ENCODE assay signal across 25 cellular contexts in the genomic region with DNA sequence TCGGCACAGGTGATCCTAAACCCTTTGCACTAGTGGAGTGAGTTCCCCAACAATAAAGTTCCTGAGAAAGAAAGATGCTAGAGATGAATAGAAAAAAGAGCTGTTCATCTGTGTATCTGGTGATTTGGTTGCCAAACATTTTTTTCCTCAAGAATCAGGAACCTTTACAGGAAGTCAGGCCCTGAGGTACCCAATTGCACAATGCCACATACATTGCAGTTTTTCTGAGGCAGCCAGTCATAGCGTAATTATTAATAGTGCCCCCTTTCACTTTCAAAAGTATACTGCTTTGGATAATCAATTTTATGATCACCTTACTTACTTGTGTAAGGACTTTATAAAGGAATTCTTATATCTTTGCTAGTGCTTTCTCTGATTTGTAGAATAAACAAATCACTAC.
"Had no signal": no experiment of that assay in that cellular context is flagged by ENCODE, and none has a peak within 500 bp of the region (broad histone marks: within the 10 kb centered on the region; RNA-seq: fewer than 3 reads in every experiment).

No MANE protein-coding gene starts in this region.

- FAIRE-seq: astrocyte had no signal

- H3K27ac ChIP-seq: Peyer's patch, RWPE1, SJCRH30, WERI-Rb-1 had no signal

- H3K4me3 ChIP-seq: MG63, Peyer's patch, SJCRH30 had no signal

- H3K36me3 ChIP-seq: MG63, Peyer's patch, SJCRH30, WERI-Rb-1 had no signal

- H3K27me3 ChIP-seq: MG63, Peyer's patch, SJCRH30 had no signal

- H3K9me3 ChIP-seq: MG63, SK-N-SH had no signal

- H3K9me2 ChIP-seq: SK-N-SH had no signal

- DNase-seq: activated CD4-positive, alpha-beta T cell treated with anti-CD3 and anti-CD28 coated beads for 48 hours; activated CD4-positive, alpha-beta T cell treated with anti-CD3 and anti-CD28 coated beads, Interleukin-2, amount 50 U/mL, for 4 hours; activated CD8-positive, alpha-beta memory T cell treated with anti-CD3 and anti-CD28 coated beads, Interleukin-2, amount 10 ng/mL, durations not matched to agents 7 days and 5 days; activated gamma-delta T cell; activated naive CD4-positive, alpha-beta T cell treated with anti-CD3 and anti-CD28 coated beads for 36 hours; activated T-cell treated with anti-CD3 and anti-CD28 coated beads, Interleukin-2, amount 50 U/mL, for 4 hours; amygdala; MG63; NCI-H1105; NCI-H1436; NCI-H1694 treated with DMSO at 0.1 percent for 48 hours; NCI-H2029 treated with DMSO at 0.1 percent for 48 hours; NCI-H345; NCI-H510A; NCI-H526 treated with DMSO at 0.1 percent for 48 hours; NK-92 treated with Interleukin-12 subunit alpha and Interleukin-12 subunit beta, amount 100 ng/mL, for 24 hours; OCI-M1; Peyer's patch; Right ventricle myocardium superior; SJCRH30; SK-N-SH; T-helper 1 cell; WERI-Rb-1 had no signal

- H3K9ac ChIP-seq: SK-N-SH had no signal

- H3K4me2 ChIP-seq: SK-N-SH had no signal

- H3K4me1 ChIP-seq: Peyer's patch, SJCRH30 had no signal
